1 cellular context compared by ENCODE assay signal in the genomic region with DNA sequence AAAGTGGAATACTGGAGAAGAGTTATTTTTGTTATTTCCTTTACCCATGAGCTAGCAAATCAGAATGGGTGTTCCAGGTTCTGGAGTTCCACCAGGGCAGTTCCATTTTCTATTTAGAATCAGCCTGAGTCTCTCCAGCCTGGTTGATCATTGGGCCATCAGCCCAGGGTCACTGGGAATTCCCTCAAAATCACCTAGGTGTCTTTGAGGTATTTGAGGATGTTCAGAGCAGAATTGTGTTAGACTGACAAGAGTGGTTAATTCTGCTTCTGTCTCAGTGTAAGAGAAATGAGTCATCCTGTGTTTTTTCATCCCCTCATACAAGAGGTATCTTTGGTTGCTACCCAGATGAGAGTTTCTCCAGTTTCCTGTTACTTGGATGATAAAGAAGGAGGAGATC.
TF ChIP-seq lines count a peak whose summit lies in the region.

No MANE protein-coding gene starts in this region.

TF ChIP-seq in GM12878, 131 proteins besides CTCF, POLR2A, EP300 and RAD21 (continued from another document):
- TF ChIP-seq KDM1A (IDR thresholded peaks at IDR 0.05; ENCODE audit: borderline replicate concordance) (no peak), SRF (IDR thresholded peaks at IDR 0.05; ENCODE audit: low read depth in 2 of 2, low read length in 2 of 2) (no peak), GABPA (IDR thresholded peaks at IDR 0.05; ENCODE audit: low read depth) (no peak), EGR1 (IDR thresholded peaks at IDR 0.05; ENCODE audit: borderline replicate concordance in 1 of 2, low read depth in 2 of 2, low read length in 2 of 2) (no peak), CHD4 (IDR thresholded peaks at IDR 0.05) (no peak), SMC3 (IDR thresholded peaks at IDR 0.05; ENCODE audit: borderline replicate concordance, low read length) (no peak), POU2F2 (IDR thresholded peaks at IDR 0.05; ENCODE audit: borderline replicate concordance, low read depth, low read length) (no peak), FOXK2 (IDR thresholded peaks at IDR 0.05) (no peak), IKZF2 (IDR thresholded peaks at IDR 0.05) (no peak)
- TF ChIP-seq, protein P1, sequence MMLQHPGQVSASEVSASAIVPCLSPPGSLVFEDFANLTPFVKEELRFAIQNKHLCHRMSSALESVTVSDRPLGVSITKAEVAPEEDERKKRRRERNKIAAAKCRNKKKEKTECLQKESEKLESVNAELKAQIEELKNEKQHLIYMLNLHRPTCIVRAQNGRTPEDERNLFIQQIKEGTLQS (IDR thresholded peaks at IDR 0.05; ENCODE audit: borderline replicate concordance, extremely low read depth, low read depth, low read length) = no peak
- TF ChIP-seq, protein P2, sequence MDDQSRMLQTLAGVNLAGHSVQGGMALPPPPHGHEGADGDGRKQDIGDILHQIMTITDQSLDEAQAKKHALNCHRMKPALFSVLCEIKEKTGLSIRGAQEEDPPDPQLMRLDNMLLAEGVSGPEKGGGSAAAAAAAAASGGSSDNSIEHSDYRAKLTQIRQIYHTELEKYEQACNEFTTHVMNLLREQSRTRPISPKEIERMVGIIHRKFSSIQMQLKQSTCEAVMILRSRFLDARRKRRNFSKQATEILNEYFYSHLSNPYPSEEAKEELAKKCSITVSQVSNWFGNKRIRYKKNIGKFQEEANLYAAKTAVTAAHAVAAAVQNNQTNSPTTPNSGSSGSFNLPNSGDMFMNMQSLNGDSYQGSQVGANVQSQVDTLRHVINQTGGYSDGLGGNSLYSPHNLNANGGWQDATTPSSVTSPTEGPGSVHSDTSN (IDR thresholded peaks at IDR 0.05; ENCODE audit: insufficient replicate concordance, low read depth, low read length) = no peak
- TF ChIP-seq, protein P3, sequence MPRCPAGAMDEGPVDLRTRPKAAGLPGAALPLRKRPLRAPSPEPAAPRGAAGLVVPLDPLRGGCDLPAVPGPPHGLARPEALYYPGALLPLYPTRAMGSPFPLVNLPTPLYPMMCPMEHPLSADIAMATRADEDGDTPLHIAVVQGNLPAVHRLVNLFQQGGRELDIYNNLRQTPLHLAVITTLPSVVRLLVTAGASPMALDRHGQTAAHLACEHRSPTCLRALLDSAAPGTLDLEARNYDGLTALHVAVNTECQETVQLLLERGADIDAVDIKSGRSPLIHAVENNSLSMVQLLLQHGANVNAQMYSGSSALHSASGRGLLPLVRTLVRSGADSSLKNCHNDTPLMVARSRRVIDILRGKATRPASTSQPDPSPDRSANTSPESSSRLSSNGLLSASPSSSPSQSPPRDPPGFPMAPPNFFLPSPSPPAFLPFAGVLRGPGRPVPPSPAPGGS (IDR thresholded peaks at IDR 0.05; ENCODE audit: borderline replicate concordance, insufficient read depth, low read depth, low read length, poor library complexity, severe bottlenecking) = no peak
- TF ChIP-seq, protein P4, sequence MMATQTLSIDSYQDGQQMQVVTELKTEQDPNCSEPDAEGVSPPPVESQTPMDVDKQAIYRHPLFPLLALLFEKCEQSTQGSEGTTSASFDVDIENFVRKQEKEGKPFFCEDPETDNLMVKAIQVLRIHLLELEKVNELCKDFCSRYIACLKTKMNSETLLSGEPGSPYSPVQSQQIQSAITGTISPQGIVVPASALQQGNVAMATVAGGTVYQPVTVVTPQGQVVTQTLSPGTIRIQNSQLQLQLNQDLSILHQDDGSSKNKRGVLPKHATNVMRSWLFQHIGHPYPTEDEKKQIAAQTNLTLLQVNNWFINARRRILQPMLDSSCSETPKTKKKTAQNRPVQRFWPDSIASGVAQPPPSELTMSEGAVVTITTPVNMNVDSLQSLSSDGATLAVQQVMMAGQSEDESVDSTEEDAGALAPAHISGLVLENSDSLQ (IDR thresholded peaks at IDR 0.05) = peak; percentile 42; the same call in 1 of the 2 replicates
